In the genomic region with DNA sequence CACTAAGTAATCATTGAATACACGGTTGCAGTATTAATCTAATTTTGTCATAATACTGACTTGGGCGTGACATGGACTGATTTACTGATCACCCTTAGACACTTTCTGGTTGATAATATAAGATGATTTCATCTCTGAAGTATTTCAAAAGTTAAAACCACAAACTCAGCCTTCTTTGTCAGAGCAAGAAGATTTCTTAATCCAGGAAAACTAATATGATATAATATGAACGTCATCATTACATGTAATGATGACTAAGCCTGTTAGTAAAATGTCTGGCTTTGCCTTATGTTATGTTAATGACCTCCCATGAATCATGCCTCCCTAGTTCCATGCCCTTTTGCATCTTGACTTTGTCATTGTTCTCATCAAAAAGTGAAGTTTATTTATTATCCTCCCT, we compare ENCODE assay signal across 16 cellular contexts.
A peak's percentile ranks its signal among the peaks of the same experiment; 100 is the strongest.
DNase-seq lines count a peak whose midpoint lies in the region; ATAC-seq and TF ChIP-seq lines count a peak whose summit lies in the region.
"Had no signal": no experiment of that assay in that cellular context is flagged by ENCODE, and none has a peak within 500 bp of the region (broad histone marks: within the 10 kb centered on the region; RNA-seq: fewer than 3 reads in every experiment).

No MANE protein-coding gene starts in this region.

- peaks cover 21% of the 10 kb centered on the region for H3K9me3 ChIP-seq in mucosa of descending colon
- H3K9me3 ChIP-seq: psoas muscle had no signal

- no peak for TF ChIP-seq CTCF in mucosa of descending colon (IDR thresholded peaks at IDR 0.05)

- H3K4me1 ChIP-seq in mucosa of descending colon (ENCODE audit: low read depth), result no peaks in the 10 kb centered on the region
- H3K4me1 ChIP-seq: psoas muscle had no signal

- H3K27ac ChIP-seq in epithelial cell of prostate, result peak overlapping the region; percentile 67
- H3K27ac ChIP-seq: psoas muscle had no signal

- no peak overlapping the region for H3K4me3 ChIP-seq in mucosa of descending colon
- H3K4me3 ChIP-seq: psoas muscle had no signal

- peak; percentile 1 for DNase-seq in COLO829 (ENCODE audit: low spot score)
- DNase-seq in NCI-H460 (ENCODE audit: extremely low read depth, low read depth), result peak; percentile 18
- DNase-seq in epithelial cell of prostate (ENCODE audit: low read depth, low spot score), result peak; percentile 83
- DNase-seq in non-pigmented ciliary epithelial cell (ENCODE audit: low read depth), result peak; percentile 36
- no peak for DNase-seq in mucosa of descending colon
- DNase-seq in iPS-NIHi11 (ENCODE audit: low spot score), result no peak
- no peak for DNase-seq in DMS53 treated with DMSO at 0.1 percent for 48 hours (lab: John Stamatoyannopoulos, UW; ENCODE audit: unreplicated experiment)
- no peak for DNase-seq in DMS53 (lab: John Stamatoyannopoulos, UW)
- DNase-seq: activated B cell treated with CpG ODN at 0.5 μM for 24 hours; CD4-positive, CD25-positive, alpha-beta regulatory T cell; H9; midbrain; psoas muscle; stimulated activated CD4-positive, alpha-beta T cell treated with anti-CD3 and anti-CD28 coated beads, Interleukin-2, amount 100 ng/mL, for 24 hours; SW 1271 had no signal

- ATAC-seq in mucosa of descending colon, result no peak
- ATAC-seq: esophagus mucosa, psoas muscle had no signal

- no peaks in the 10 kb centered on the region for H3K36me3 ChIP-seq in mucosa of descending colon (ENCODE audit: low read depth)

- intact Hi-C loops in mucosa of descending colon (cut with DNase I, micrococcal nuclease), result no loop called here

Comparison
In these comparisons a context has a peak if more than half of its experiments do, and no peak if none do; other contexts are left out.
1. DNase-seq: peak in COLO829 (single experiment), NCI-H460 (single experiment), epithelial cell of prostate (single experiment) and non-pigmented ciliary epithelial cell (single experiment); none in mucosa of descending colon (0 of 3), iPS-NIHi11 (single experiment), DMS53 treated with DMSO at 0.1 percent for 48 hours (single experiment) and DMS53 (single experiment).